9 cellular contexts compared by ENCODE assay signal in the genomic region with DNA sequence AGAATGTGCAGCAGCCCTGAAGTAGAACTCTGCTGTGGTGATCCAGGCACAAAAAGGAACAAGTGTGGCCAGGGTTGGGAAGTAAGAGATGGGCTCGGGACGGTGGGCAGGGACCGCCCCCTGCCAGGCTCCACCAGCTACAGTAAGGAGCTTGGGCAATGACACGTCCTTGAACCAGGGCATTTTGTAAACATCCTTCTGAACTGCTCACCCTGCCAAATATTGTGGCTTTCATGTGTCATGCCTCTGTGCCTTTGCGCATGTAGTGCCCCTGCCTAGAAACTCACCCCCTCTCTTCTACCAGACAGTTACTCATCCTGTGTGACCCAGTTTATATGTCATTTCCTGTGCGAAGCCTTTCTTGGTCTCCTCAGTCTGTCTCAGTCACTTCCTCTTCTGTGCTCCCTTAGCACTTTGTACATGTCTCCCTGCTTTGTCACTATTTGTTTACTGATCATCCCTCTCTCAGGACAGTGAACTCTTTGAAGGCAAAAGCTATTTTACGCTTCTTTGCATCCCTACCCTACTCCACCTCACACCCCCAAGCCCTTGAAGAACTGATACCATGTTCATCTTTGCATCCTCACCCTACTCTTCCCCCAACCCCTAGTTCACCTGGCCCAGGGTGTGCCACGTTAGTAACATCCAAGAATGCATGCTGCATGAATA.
DNase-seq lines count a peak whose midpoint lies in the region; ATAC-seq and TF ChIP-seq lines count a peak whose summit lies in the region.
"Had no signal": no experiment of that assay in that cellular context is flagged by ENCODE, and none has a peak within 500 bp of the region (broad histone marks: within the 10 kb centered on the region; RNA-seq: fewer than 3 reads in every experiment).

No MANE protein-coding gene starts in this region.

- ATAC-seq in GM18511 (IDR thresholded peaks at IDR 0.05; ENCODE audit: unreplicated experiment) (peak; percentile 100), HG02973 (IDR thresholded peaks at IDR 0.05; ENCODE audit: unreplicated experiment) (peak; percentile 100), left ventricle myocardium superior (peak; percentile 65)
- ATAC-seq in activated T-helper 17 cell treated with anti-CD3 and anti-CD28 coated beads, Interleukin-2, amount 50 U/mL, for 72 hours (replicated peaks): peak; percentile 88

- H3K36me3 ChIP-seq in Peyer's patch: no peaks in the 10 kb centered on the region

- H3K4me1 Mint-ChIP-seq in activated T-helper 17 cell treated with anti-CD3 and anti-CD28 coated beads, Interleukin-2, amount 50 U/mL, for 72 hours: peaks cover 69% of the 10 kb centered on the region
- H3K4me1 Mint-ChIP-seq in glutamatergic neuron (ENCODE audit: low read depth, unreplicated experiment): peaks cover 2% of the 10 kb centered on the region

- no peaks in the 10 kb centered on the region for H3K27me3 ChIP-seq in Peyer's patch
- H3K27me3 ChIP-seq: dorsolateral prefrontal cortex had no signal

- H3K4me1 ChIP-seq in Peyer's patch: peaks cover 0 to 10% (median 0%) of the 10 kb centered on the region in 4 donors

- no peaks in the 10 kb centered on the region for H3K27me3 Mint-ChIP-seq in activated T-helper 17 cell treated with anti-CD3 and anti-CD28 coated beads, Interleukin-2, amount 50 U/mL, for 72 hours
- H3K27me3 Mint-ChIP-seq in glutamatergic neuron (ENCODE audit: unreplicated experiment): no peaks in the 10 kb centered on the region

- intact Hi-C loops in left ventricle myocardium superior (cut with micrococcal nuclease): no loop called here

- peaks cover 31% of the 10 kb centered on the region for H3K36me3 Mint-ChIP-seq in activated T-helper 17 cell treated with anti-CD3 and anti-CD28 coated beads, Interleukin-2, amount 50 U/mL, for 72 hours (ENCODE audit: low read depth)
- H3K36me3 Mint-ChIP-seq in glutamatergic neuron (ENCODE audit: unreplicated experiment): peaks cover 5% of the 10 kb centered on the region

- H3K9me3 Mint-ChIP-seq in activated T-helper 17 cell treated with anti-CD3 and anti-CD28 coated beads, Interleukin-2, amount 50 U/mL, for 72 hours: peaks cover 16% of the 10 kb centered on the region
- H3K9me3 Mint-ChIP-seq in glutamatergic neuron (ENCODE audit: unreplicated experiment): no peaks in the 10 kb centered on the region

- H3K4me3 ChIP-seq in Peyer's patch: no peak overlapping the region
- H3K4me3 ChIP-seq: dorsolateral prefrontal cortex had no signal

- peak overlapping the region; percentile 69 for H3K4me3 Mint-ChIP-seq in activated T-helper 17 cell treated with anti-CD3 and anti-CD28 coated beads, Interleukin-2, amount 50 U/mL, for 72 hours
- no peak overlapping the region for H3K4me3 Mint-ChIP-seq in glutamatergic neuron (ENCODE audit: unreplicated experiment)

- DNase-seq in Peyer's patch: peak in 2 of 3 donors; percentile 83 to 87
- DNase-seq in left ventricle myocardium superior: no peak
- peak; percentile 87 for DNase-seq in stimulated activated CD4-positive, alpha-beta T cell treated with anti-CD3 and anti-CD28 coated beads, Interleukin-1b, Interleukin-23, amount 100 ng/mL, for 48 hours
- no peak for DNase-seq in glutamatergic neuron
- DNase-seq in NCI-H510A treated with DMSO at 0.1 percent for 48 hours (lab: John Stamatoyannopoulos, UW): no peak

- TF ChIP-seq CTCF in Peyer's patch (IDR thresholded peaks at IDR 0.05) (no peak), glutamatergic neuron (IDR thresholded peaks at IDR 0.05; ENCODE audit: partially characterized antibody, unreplicated experiment) (no peak)

- no peak for TF ChIP-seq POLR2A in Peyer's patch (IDR thresholded peaks at IDR 0.05)

- no peaks in the 10 kb centered on the region for H3K9me3 ChIP-seq in Peyer's patch

- peak overlapping the region; percentile 91 for H3K27ac Mint-ChIP-seq in activated T-helper 17 cell treated with anti-CD3 and anti-CD28 coated beads, Interleukin-2, amount 50 U/mL, for 72 hours
- H3K27ac Mint-ChIP-seq in glutamatergic neuron (ENCODE audit: unreplicated experiment): no peak overlapping the region

- peak overlapping the region; percentile 74 to 84 (median 78) for H3K27ac ChIP-seq in Peyer's patch

Comparison
In these comparisons a context has a peak if more than half of its experiments do, and no peak if none do; other contexts are left out.
1. DNase-seq: peak in Peyer's patch (2 of 3) and stimulated activated CD4-positive, alpha-beta T cell treated with anti-CD3 and anti-CD28 coated beads, Interleukin-1b, Interleukin-23, amount 100 ng/mL, for 48 hours (single experiment); none in left ventricle myocardium superior (single experiment), glutamatergic neuron (single experiment) and NCI-H510A treated with DMSO at 0.1 percent for 48 hours (single experiment).
2. Peak in every context shown above with its lines, with median percentiles within 50 percentile points of each other: ATAC-seq.